25 cellular contexts compared by ENCODE assay signal in genomic region chr16:578232-578869, GRCh38. TPM values are rescaled to one million over a fixed set of nuclear protein-coding genes. Genes with fewer than 3 reads are reported as not detected.
DNase-seq lines count a peak whose midpoint lies in the region; ATAC-seq, FAIRE-seq and TF ChIP-seq lines count a peak whose summit lies in the region.
"Had no signal": no experiment of that assay in that cellular context is flagged by ENCODE, and none has a peak within 500 bp of the region (broad histone marks: within the 10 kb centered on the region; RNA-seq: fewer than 3 reads in every experiment).

No MANE protein-coding gene starts in this region.

- H3K27me3 ChIP-seq in HCT116 (ENCODE audit: insufficient read depth, low read length) (no peaks in the 10 kb centered on the region), K562 (ENCODE audit: control insufficient read depth in 2 of 2, insufficient read depth in 2 of 2, low read length in 2 of 2) (no peaks in the 10 kb centered on the region), trophoblast cell (ENCODE audit: insufficient read depth, low read length) (no peaks in the 10 kb centered on the region)
- H3K27me3 ChIP-seq: ascending aorta, cardiac muscle cell, upper lobe of right lung had no signal

- H3K4ac ChIP-seq in trophoblast cell (ENCODE audit: low read depth, low read length) = no peak overlapping the region

- no peak overlapping the region for H3K4me3 ChIP-seq in HCT116 (replicated peaks in 1 of 2; ENCODE audit: low read depth in 1 of 2, low read length in 2 of 2)
- H3K4me3 ChIP-seq in K562 = no peak overlapping the region
- H3K4me3 ChIP-seq in trophoblast cell (ENCODE audit: low read depth, low read length) = no peak overlapping the region
- H3K4me3 ChIP-seq: ascending aorta, GM12878, upper lobe of right lung had no signal

- ATAC-seq in HCT116 (peak; percentile 5; the same call in 1 of the 2 replicates), K562 (no peak)

- H3K9me1 ChIP-seq in K562 (ENCODE audit: control insufficient read depth, insufficient read depth, low read length) = peaks cover 3% of the 10 kb centered on the region

- WGBS in K562 (ENCODE audit: insufficient coverage, low coverage, missing lambda C conversion rate) = 85% methylated on average over 12 of the region's 24 CpGs
- no CpG with 5 or more reads among the region's 24 CpGs for WGBS in trophoblast cell (ENCODE audit: extremely low coverage, insufficient coverage, insufficient read length)

- no peak overlapping the region for H3K18ac ChIP-seq in trophoblast cell (ENCODE audit: low read length)

- intact Hi-C loops in HCT116 (cut with micrococcal nuclease) = loop anchor here (2.0 kb wide), 1 partner anchor 82 kb away; no protein-coding TSS in a partner anchor
- intact Hi-C loops in K562 (cut with micrococcal nuclease) = loop anchor here (5.0 kb wide), 1 partner anchor 89 kb away; the partner anchor contains the start of gene RHOT2
- intact Hi-C loops in Calu3 (cut with micrococcal nuclease; ENCODE audit: unreplicated experiment) = no loop called here

- H3K4me1 ChIP-seq in HCT116 (ENCODE audit: control insufficient read depth in 1 of 2, insufficient read depth in 2 of 2, low read length in 2 of 2) (no peaks in the 10 kb centered on the region), K562 (replicated peaks in 1 of 2; ENCODE audit: control insufficient read depth in 2 of 2, insufficient read depth in 2 of 2, low read length in 2 of 2) (peaks cover 0 to 87% of the 10 kb centered on the region in 2 experiments; a peak in 4 of 5 replicates), trophoblast cell (ENCODE audit: control insufficient read depth in 1 of 2, insufficient read depth in 2 of 2, low read length in 2 of 2) (no peaks in the 10 kb centered on the region)
- H3K4me1 ChIP-seq: ascending aorta, upper lobe of right lung had no signal

- H4K8ac ChIP-seq in trophoblast cell (ENCODE audit: low read depth, low read length) = no peak overlapping the region

- no peak overlapping the region for H2BK12ac ChIP-seq in trophoblast cell (ENCODE audit: low read length)

- H3K4me2 ChIP-seq in HCT116 (ENCODE audit: low read length) = no peak overlapping the region
- no peak overlapping the region for H3K4me2 ChIP-seq in K562 (ENCODE audit: insufficient read depth, low read length)
- peak overlapping the region; percentile 25 for H3K4me2 ChIP-seq in trophoblast cell (ENCODE audit: low read length)

- no peaks in the 10 kb centered on the region for H3K9me2 ChIP-seq in HCT116 (ENCODE audit: insufficient read depth)

- H3K14ac ChIP-seq in trophoblast cell (ENCODE audit: low read length) = no peak overlapping the region

- H3K9me3 ChIP-seq in HCT116 (ENCODE audit: control insufficient read depth in 1 of 2, insufficient read depth in 1 of 2, low read depth in 1 of 2, low read length in 2 of 2) (no peaks in the 10 kb centered on the region), K562 (replicated peaks; ENCODE audit: control insufficient read depth, insufficient read depth, low read depth, low read length) (no peaks in the 10 kb centered on the region), trophoblast cell (ENCODE audit: insufficient read depth, low read depth, low read length) (peaks cover 15% of the 10 kb centered on the region)
- H3K9me3 ChIP-seq: ascending aorta, upper lobe of right lung had no signal

- peaks cover 41% of the 10 kb centered on the region for H3K36me3 Mint-ChIP-seq in Calu3 (ENCODE audit: insufficient read depth, unreplicated experiment)
- H3K36me3 Mint-ChIP-seq: activated naive CD8-positive, alpha-beta T cell treated with anti-CD3 and anti-CD28 coated beads for 36 hours; stimulated activated effector memory CD8-positive, alpha-beta T cell treated with anti-CD3 and anti-CD28 coated beads, Interleukin-12 subunit alpha, Interleukin-12 subunit beta, amount 100 ng/mL, for 72 hours had no signal

- BruUV-seq in HCT116 (replicated peaks; lab: Mats Ljungman, UMichigan) = no TSS peak
- BruUV-seq in K562 (replicated peaks; lab: Mats Ljungman, UMichigan) = no TSS peak
- no TSS peak for BruUV-seq in Calu3 (replicated peaks; lab: Mats Ljungman, UMichigan)

- H4K91ac ChIP-seq in trophoblast cell (ENCODE audit: low read depth, low read length) = no peak overlapping the region

- no peak overlapping the region for H2BK5ac ChIP-seq in trophoblast cell (ENCODE audit: low read depth, low read length, poor library complexity)

- FAIRE-seq in K562 (lab: Jason Lieb, UNC) = no peak
- FAIRE-seq: GM12878 had no signal

- H3K27ac Mint-ChIP-seq in Calu3 (ENCODE audit: unreplicated experiment) = no peak overlapping the region
- H3K27ac Mint-ChIP-seq: activated naive CD8-positive, alpha-beta T cell treated with anti-CD3 and anti-CD28 coated beads for 36 hours; CD4-positive, alpha-beta T cell; HFFc6; stimulated activated effector memory CD8-positive, alpha-beta T cell treated with anti-CD3 and anti-CD28 coated beads, Interleukin-12 subunit alpha, Interleukin-12 subunit beta, amount 100 ng/mL, for 72 hours; T-helper 2 cell treated with Interferon-gamma antibody and Interleukin-4, amounts not matched to agents 5 μg/mL and 100 μg/mL, for 36 hours had no signal

- no peak for TF ChIP-seq EP300 in K562 (IDR thresholded peaks at IDR 0.05; ENCODE audit: low read length)

- POLR2A ChIA-PET in HCT116 (lab: Charles Lee) = no interaction called here
- POLR2A ChIA-PET in K562 (lab: Yijun Ruan, JAX) = interaction anchor here (0.6 to 2.1 kb wide), 5 partner anchors 7 to 103 kb away, joined by 3 to 6 read pairs (median 5); partner anchors contain the start of gene STUB1

- H3K79me1 ChIP-seq in trophoblast cell (ENCODE audit: low read length) = no peaks in the 10 kb centered on the region

- no peak for TF ChIP-seq POLR2A in HCT116 (IDR thresholded peaks at IDR 0.05; ENCODE audit: borderline replicate concordance, extremely low read depth, insufficient read depth, insufficient read length)
- no peak for TF ChIP-seq POLR2A in K562 (conservative IDR thresholded peaks at IDR 0.05)

- H3K27me3 Mint-ChIP-seq in Calu3 (ENCODE audit: unreplicated experiment) = no peaks in the 10 kb centered on the region
- H3K27me3 Mint-ChIP-seq: activated naive CD8-positive, alpha-beta T cell treated with anti-CD3 and anti-CD28 coated beads for 36 hours; CD4-positive, alpha-beta T cell had no signal

- H2AK5ac ChIP-seq in trophoblast cell (ENCODE audit: low read length) = no peak overlapping the region

- H3K4me3 Mint-ChIP-seq in Calu3 (ENCODE audit: low read depth, unreplicated experiment) = no peak overlapping the region
- H3K4me3 Mint-ChIP-seq: activated naive CD8-positive, alpha-beta T cell treated with anti-CD3 and anti-CD28 coated beads for 36 hours; CD4-positive, alpha-beta T cell; HFFc6; stimulated activated effector memory CD8-positive, alpha-beta T cell treated with anti-CD3 and anti-CD28 coated beads, Interleukin-12 subunit alpha, Interleukin-12 subunit beta, amount 100 ng/mL, for 72 hours; T-helper 2 cell treated with Interferon-gamma antibody and Interleukin-4, amounts not matched to agents 5 μg/mL and 100 μg/mL, for 36 hours had no signal

- H3K23ac ChIP-seq in trophoblast cell (ENCODE audit: low read length) = no peak overlapping the region

- in situ Hi-C loops in K562 (cut with MboI) = loop anchor here (5.0 kb wide), 1 partner anchor 89 kb away; the partner anchor contains the start of gene RHOT2

- H3K4me1 Mint-ChIP-seq in Calu3 (ENCODE audit: low read depth, unreplicated experiment) = no peaks in the 10 kb centered on the region
- H3K4me1 Mint-ChIP-seq: neural crest cell had no signal

- no peak overlapping the region for H3K9ac ChIP-seq in HCT116 (ENCODE audit: low read length)
- peak overlapping the region in 1 of 2 experiments; percentile 48; a peak in 1 of 4 replicates for H3K9ac ChIP-seq in K562 (ENCODE audit: insufficient read depth in 1 of 2, low read depth in 2 of 2, low read length in 2 of 2)
- no peak overlapping the region for H3K9ac ChIP-seq in trophoblast cell (ENCODE audit: low read length)

- TF ChIP-seq CTCF in HCT116 (IDR thresholded peaks at IDR 0.05 in 2 of 3, conservative IDR thresholded peaks at IDR 0.05 in 1 of 3; ENCODE audit: borderline replicate concordance in 1 of 3, insufficient read depth in 1 of 3, low read depth in 2 of 3, low read length in 2 of 3) (no peak), K562 (IDR thresholded peaks at IDR 0.05 in 2 of 3, conservative IDR thresholded peaks at IDR 0.05 in 1 of 3; ENCODE audit: insufficient read depth in 2 of 3, low read depth in 1 of 3, low read length in 3 of 3) (no peak), Calu3 (IDR thresholded peaks at IDR 0.05; ENCODE audit: unreplicated experiment) (no peak)

- no peak overlapping the region for H2AFZ ChIP-seq in HCT116 (ENCODE audit: low read depth, low read length, poor library complexity, severe bottlenecking)
- no peak overlapping the region for H2AFZ ChIP-seq in K562 (ENCODE audit: low read depth, low read length)
- H2AFZ ChIP-seq in trophoblast cell (ENCODE audit: insufficient read depth, low read length, poor library complexity) = no peak overlapping the region

- H4K20me1 ChIP-seq in HCT116 (ENCODE audit: insufficient read depth) = no peaks in the 10 kb centered on the region
- H4K20me1 ChIP-seq in K562 (replicated peaks; ENCODE audit: control insufficient read depth, insufficient read depth, low read length) = peaks cover 13% of the 10 kb centered on the region

- H3K9me3 Mint-ChIP-seq in Calu3 (ENCODE audit: low read depth, unreplicated experiment) = no peaks in the 10 kb centered on the region
- H3K9me3 Mint-ChIP-seq: activated naive CD8-positive, alpha-beta T cell treated with anti-CD3 and anti-CD28 coated beads for 36 hours; CD4-positive, alpha-beta T cell; HFFc6; neural crest cell; stimulated activated effector memory CD8-positive, alpha-beta T cell treated with anti-CD3 and anti-CD28 coated beads, Interleukin-12 subunit alpha, Interleukin-12 subunit beta, amount 100 ng/mL, for 72 hours; T-helper 2 cell treated with Interferon-gamma antibody and Interleukin-4, amounts not matched to agents 5 μg/mL and 100 μg/mL, for 36 hours had no signal

- H3K36me3 ChIP-seq in HCT116 (ENCODE audit: control insufficient read depth in 1 of 2, insufficient read depth in 2 of 2, low read length in 2 of 2) = no peaks in the 10 kb centered on the region
- H3K36me3 ChIP-seq in K562 (ENCODE audit: control insufficient read depth, insufficient read depth, low read length) = peaks cover 26% of the 10 kb centered on the region; the same call in 2 of the 3 replicates
- peaks cover 40 to 44% of the 10 kb centered on the region in 2 experiments for H3K36me3 ChIP-seq in trophoblast cell (ENCODE audit: control insufficient read depth in 1 of 2, insufficient read depth in 2 of 2, low read length in 2 of 2)
- H3K36me3 ChIP-seq: cardiac muscle cell had no signal

- CTCF ChIA-PET in HCT116 (lab: Charles Lee) = interaction anchor here (0.9 to 1.1 kb wide), 2 partner anchors 15 to 82 kb away, joined by 3 read pairs; no protein-coding TSS in a partner anchor
- CTCF ChIA-PET in K562 (lab: Yijun Ruan, JAX; ENCODE audit: low intra/inter-chr PET ratio) = interaction anchor here (1.2 kb wide), 1 partner anchor 82 kb away, joined by 8 read pairs; no protein-coding TSS in a partner anchor
- CTCF ChIA-PET in Calu3 (lab: Charles Lee) = no interaction called here

- TF ChIP-seq RAD21 in HCT116 (IDR thresholded peaks at IDR 0.05; ENCODE audit: low read depth) (no peak), K562 (CRISPR knock-in tag; conservative IDR thresholded peaks at IDR 0.05 in 1 of 2, IDR thresholded peaks at IDR 0.05 in 1 of 2) (no peak)

- DNase-seq in HCT116 (ENCODE audit: low read depth, low spot score) = no peak
- no peak for DNase-seq in K562 (ENCODE audit: extremely low read depth in 1 of 4, low spot score in 3 of 4)
- DNase-seq in trophoblast cell = no peak
- DNase-seq in 8988T = no peak
- no peak for DNase-seq in Calu3
- DNase-seq: EL, HFFc6, mammary epithelial cell, NCI-H1048, NCI-H2171, NCI-H510A had no signal

- no peak overlapping the region for H4K12ac ChIP-seq in trophoblast cell (ENCODE audit: low read depth, low read length)

- H2BK120ac ChIP-seq in trophoblast cell (ENCODE audit: insufficient read depth, low read length, poor library complexity) = no peak overlapping the region

- no peaks in the 10 kb centered on the region for H3K79me2 ChIP-seq in HCT116 (ENCODE audit: insufficient read depth, low read length)
- H3K79me2 ChIP-seq in K562 (ENCODE audit: control insufficient read depth, insufficient read depth, low read length) = no peaks in the 10 kb centered on the region
- no peaks in the 10 kb centered on the region for H3K79me2 ChIP-seq in trophoblast cell (ENCODE audit: control insufficient read depth, insufficient read depth, low read length, poor library complexity)

- RAD21 ChIA-PET in HCT116 (lab: Charles Lee; ENCODE audit: low non-redundant PET in 1 of 2, low total read pairs in 2 of 2, uncharacterized antibody in 2 of 2, unreplicated experiment in 2 of 2) = no interaction called here

- H3K27ac ChIP-seq in HCT116 (ENCODE audit: low read depth, low read length) (no peak overlapping the region), K562 (ENCODE audit: extremely low read depth, low read depth, low read length) (no peak overlapping the region), trophoblast cell (ENCODE audit: low read depth, low read length) (no peak overlapping the region)
- H3K27ac ChIP-seq: ascending aorta, cardiac muscle cell, coronary artery, HL-60, upper lobe of right lung had no signal

RNA-seq across cellular contexts. Expression of gene PIGQ, which starts 8.6 kb away (rescaled TPM):
- total RNA-seq in HCT116 (2021; ENCODE audit: unreplicated experiment) (21.0 TPM), K562 (2014; rRNA removed) (30.7 and 36.1 TPM in 2 replicates), K562 (2014; rRNA removed; fragmentation: Illumina TruSeq; extraction: Trizol) (2.3 and 3.4 TPM in 2 replicates), K562 (2015; rRNA removed; fragmentation: Illumina TruSeq; extraction: Trizol) (14.1 and 14.3 TPM in 2 replicates), K562 (2021) (43.7 and 49.6 TPM in 2 replicates), Calu3 (2022) (101 and 106 TPM in 2 replicates)
- 9.8 and 10.9 TPM in 2 replicates for polyA plus RNA-seq in HCT116 (2012)
- total RNA-seq in K562 (2011; cell fraction: chromatin; rRNA removed; ENCODE audit: low replicate concordance) = 51.8 and 208 TPM in 2 replicates
- 193 and 220 TPM in 2 replicates for total RNA-seq in K562 (2011; cell fraction: nucleolus; rRNA removed)
- 84.0 and 92.9 TPM in 2 replicates for total RNA-seq in K562 (2011; cell fraction: nucleoplasm; rRNA removed)
- polyA plus RNA-seq in K562 (2011; rRNA removed) (11.2 and 19.4 TPM in 2 replicates), K562 (2014; fragmentation: Illumina TruSeq; extraction: Trizol) (11.7 and 21.9 TPM in 2 replicates), K562 (2014; fragmentation: Nextera tagmentation; extraction: Ambion mirVana) (1 to 10 TPM in 1 of 2 experiments, under 1 TPM in 1; 0.20 to 2.5 TPM), K562 (2014; rRNA removed) (42.1 and 42.3 TPM in 2 replicates)
- polyA plus RNA-seq in K562 (2011; cell fraction: cytosol; rRNA removed) = 15.7 and 51.3 TPM in 2 replicates
- polyA plus RNA-seq in K562 (2011; cell fraction: nucleus; rRNA removed) = 84.7 and 175 TPM in 2 replicates
- polyA plus RNA-seq in K562 (2012) = 22.2 and 33.3 TPM in 2 replicates
- 9.6 and 17.9 TPM in 2 replicates for polyA minus RNA-seq in K562 (2011; rRNA and poly(A)+ RNA removed)
- 11.2 and 15.5 TPM in 2 replicates for polyA minus RNA-seq in K562 (2011; cell fraction: cytosol; rRNA and poly(A)+ RNA removed)
- polyA minus RNA-seq in K562 (2011; cell fraction: nucleus; rRNA and poly(A)+ RNA removed) = 33.2 and 44.4 TPM in 2 replicates
- polyA plus RNA-seq in trophoblast cell (2013) = 26.7 and 27.0 TPM in 2 replicates

RNA-seq across cellular contexts. Expression of gene RAB40C, which starts 11.5 kb away (rescaled TPM):
- total RNA-seq in HCT116 (2021; ENCODE audit: unreplicated experiment) (14.1 TPM), K562 (2014; rRNA removed) (22.3 and 26.0 TPM in 2 replicates), K562 (2014; rRNA removed; fragmentation: Illumina TruSeq; extraction: Trizol) (1.9 and 2.5 TPM in 2 replicates), K562 (2015; rRNA removed; fragmentation: Illumina TruSeq; extraction: Trizol) (10.1 and 11.4 TPM in 2 replicates), K562 (2021) (23.4 and 25.3 TPM in 2 replicates), Calu3 (2022) (35.6 and 36.5 TPM in 2 replicates)
- 15.1 and 18.8 TPM in 2 replicates for polyA plus RNA-seq in HCT116 (2012)
- total RNA-seq in K562 (2011; cell fraction: chromatin; rRNA removed; ENCODE audit: low replicate concordance) = 10.6 and 36.6 TPM in 2 replicates
- 24.2 and 24.8 TPM in 2 replicates for total RNA-seq in K562 (2011; cell fraction: nucleolus; rRNA removed)
- total RNA-seq in K562 (2011; cell fraction: nucleoplasm; rRNA removed) = 15.5 and 15.6 TPM in 2 replicates
- polyA plus RNA-seq in K562 (2011; rRNA removed) (8.7 and 10.9 TPM in 2 replicates), K562 (2014; fragmentation: Illumina TruSeq; extraction: Trizol) (5.6 and 13.3 TPM in 2 replicates), K562 (2014; fragmentation: Nextera tagmentation; extraction: Ambion mirVana) (under 1 TPM; 0.17 to 0.50 TPM), K562 (2014; rRNA removed) (20.9 and 22.3 TPM in 2 replicates)
- polyA plus RNA-seq in K562 (2011; cell fraction: cytosol; rRNA removed) = 15.6 and 35.2 TPM in 2 replicates
- polyA plus RNA-seq in K562 (2011; cell fraction: nucleus; rRNA removed) = 22.1 and 35.1 TPM in 2 replicates
- polyA plus RNA-seq in K562 (2012) = 15.7 and 28.1 TPM in 2 replicates
- 2.9 and 5.0 TPM in 2 replicates for polyA minus RNA-seq in K562 (2011; rRNA and poly(A)+ RNA removed)
- 10.3 and 15.5 TPM in 2 replicates for polyA minus RNA-seq in K562 (2011; cell fraction: cytosol; rRNA and poly(A)+ RNA removed)
- 4.8 and 5.1 TPM in 2 replicates for polyA minus RNA-seq in K562 (2011; cell fraction: nucleus; rRNA and poly(A)+ RNA removed)
- 26.3 and 27.6 TPM in 2 replicates for polyA plus RNA-seq in trophoblast cell (2013)

RNA-seq across cellular contexts. Expression of gene NHLRC4, which starts 11.5 kb away (rescaled TPM):
- total RNA-seq in HCT116 (2021; ENCODE audit: unreplicated experiment) = 0.22 TPM
- 0.18 TPM in 1 of 2 replicates, not detected in the other for polyA plus RNA-seq in HCT116 (2012)
- 3.1 and 8.5 TPM in 2 replicates for total RNA-seq in K562 (2011; cell fraction: chromatin; rRNA removed; ENCODE audit: low replicate concordance)
- 8.4 and 8.8 TPM in 2 replicates for total RNA-seq in K562 (2011; cell fraction: nucleolus; rRNA removed)
- 5.0 TPM in 2 replicates for total RNA-seq in K562 (2011; cell fraction: nucleoplasm; rRNA removed)
- 2.6 and 3.1 TPM in 2 replicates for total RNA-seq in K562 (2014; rRNA removed)
- 0.47 and 0.48 TPM in 2 replicates for total RNA-seq in K562 (2014; rRNA removed; fragmentation: Illumina TruSeq; extraction: Trizol)
- 1.2 and 1.3 TPM in 2 replicates for total RNA-seq in K562 (2015; rRNA removed; fragmentation: Illumina TruSeq; extraction: Trizol)
- 2.0 and 3.0 TPM in 2 replicates for total RNA-seq in K562 (2021)
- 1.3 and 1.7 TPM in 2 replicates for polyA plus RNA-seq in K562 (2011; rRNA removed)
- 2.0 and 4.5 TPM in 2 replicates for polyA plus RNA-seq in K562 (2011; cell fraction: cytosol; rRNA removed)
- polyA plus RNA-seq in K562 (2011; cell fraction: nucleus; rRNA removed) = 6.2 and 8.3 TPM in 2 replicates
- polyA plus RNA-seq in K562 (2012) = 1.7 and 7.2 TPM in 2 replicates
- 0.24 and 1.1 TPM in 2 replicates for polyA plus RNA-seq in K562 (2014; fragmentation: Illumina TruSeq; extraction: Trizol)
- not detected for polyA plus RNA-seq in K562 (2014; fragmentation: Nextera tagmentation; extraction: Ambion mirVana)
- polyA plus RNA-seq in K562 (2014; rRNA removed) = 3.2 and 3.7 TPM in 2 replicates
- polyA minus RNA-seq in K562 (2011; rRNA and poly(A)+ RNA removed) = 0.39 and 0.51 TPM in 2 replicates
- 1.3 TPM in 1 of 2 replicates, not detected in the other for polyA minus RNA-seq in K562 (2011; cell fraction: cytosol; rRNA and poly(A)+ RNA removed)
- 6.5 and 8.1 TPM in 2 replicates for polyA minus RNA-seq in K562 (2011; cell fraction: nucleus; rRNA and poly(A)+ RNA removed)
- polyA plus RNA-seq in trophoblast cell (2013) = 0.25 and 0.28 TPM in 2 replicates
- not detected in 2 replicates for total RNA-seq in Calu3 (2022)
- total RNA-seq: ascending aorta had no signal

RNA-seq across cellular contexts. Expression of gene PRR35, which starts 18.2 kb away (rescaled TPM):
- not detected for total RNA-seq in HCT116 (2021; ENCODE audit: unreplicated experiment)
- not detected in 2 replicates for polyA plus RNA-seq in HCT116 (2012)
- total RNA-seq in K562 (2011; cell fraction: chromatin; rRNA removed; ENCODE audit: low replicate concordance) = 0.18 and 0.79 TPM in 2 replicates
- total RNA-seq in K562 (2011; cell fraction: nucleolus; rRNA removed) = 0.66 and 1.3 TPM in 2 replicates
- total RNA-seq in K562 (2011; cell fraction: nucleoplasm; rRNA removed) = 0.29 and 0.53 TPM in 2 replicates
- total RNA-seq in K562 (2014; rRNA removed) = 0.41 and 0.45 TPM in 2 replicates
- not detected in 2 replicates for total RNA-seq in K562 (2014; rRNA removed; fragmentation: Illumina TruSeq; extraction: Trizol)
- 0.08 TPM in 1 of 2 replicates, not detected in the other for total RNA-seq in K562 (2015; rRNA removed; fragmentation: Illumina TruSeq; extraction: Trizol)
- 0.18 and 0.42 TPM in 2 replicates for total RNA-seq in K562 (2021)
- polyA plus RNA-seq in K562 (2011; rRNA removed) = 0.09 and 0.17 TPM in 2 replicates
- 0.07 and 1.2 TPM in 2 replicates for polyA plus RNA-seq in K562 (2011; cell fraction: cytosol; rRNA removed)
- 0.20 and 2.2 TPM in 2 replicates for polyA plus RNA-seq in K562 (2011; cell fraction: nucleus; rRNA removed)
- 0.09 and 0.14 TPM in 2 replicates for polyA plus RNA-seq in K562 (2012)
- polyA plus RNA-seq in K562 (2014; fragmentation: Illumina TruSeq; extraction: Trizol) = 0.07 TPM in 1 of 2 replicates, not detected in the other
- polyA plus RNA-seq in K562 (2014; fragmentation: Nextera tagmentation; extraction: Ambion mirVana) = not detected
- polyA plus RNA-seq in K562 (2014; rRNA removed) = 0.15 and 0.24 TPM in 2 replicates
- polyA minus RNA-seq in K562 (2011; rRNA and poly(A)+ RNA removed) = not detected in 2 replicates
- polyA minus RNA-seq in K562 (2011; cell fraction: cytosol; rRNA and poly(A)+ RNA removed) = not detected in 2 replicates
- polyA minus RNA-seq in K562 (2011; cell fraction: nucleus; rRNA and poly(A)+ RNA removed) = 0.27 TPM in 1 of 2 replicates, not detected in the other
- 0.04 TPM in 2 replicates for polyA plus RNA-seq in trophoblast cell (2013)
- total RNA-seq in Calu3 (2022) = not detected in 2 replicates
- total RNA-seq: activated naive CD8-positive, alpha-beta T cell treated with anti-CD3 and anti-CD28 coated beads for 36 hours; ascending aorta; CD4-positive, alpha-beta T cell; esophagus mucosa; GM12878; HFFc6; mammary epithelial cell; neural crest cell; sciatic nerve; subcutaneous adipose tissue; upper lobe of right lung had no signal
- polyA plus RNA-seq: cardiac muscle cell, GM12878, mammary epithelial cell had no signal

RNA-seq across cellular contexts. Expression of gene CAPN15, which starts 50.8 kb away (rescaled TPM):
- total RNA-seq in HCT116 (2021; ENCODE audit: unreplicated experiment) (39.0 TPM), K562 (2014; rRNA removed) (63.2 and 81.8 TPM in 2 replicates), K562 (2014; rRNA removed; fragmentation: Illumina TruSeq; extraction: Trizol) (4.2 and 4.3 TPM in 2 replicates), K562 (2015; rRNA removed; fragmentation: Illumina TruSeq; extraction: Trizol) (26.1 and 28.1 TPM in 2 replicates), K562 (2021) (105 and 111 TPM in 2 replicates), Calu3 (2022) (108 and 120 TPM in 2 replicates)
- 17.9 and 22.9 TPM in 2 replicates for polyA plus RNA-seq in HCT116 (2012)
- 95.0 and 335 TPM in 2 replicates for total RNA-seq in K562 (2011; cell fraction: chromatin; rRNA removed; ENCODE audit: low replicate concordance)
- total RNA-seq in K562 (2011; cell fraction: nucleolus; rRNA removed) = 221 and 227 TPM in 2 replicates
- 99.2 and 108 TPM in 2 replicates for total RNA-seq in K562 (2011; cell fraction: nucleoplasm; rRNA removed)
- polyA plus RNA-seq in K562 (2011; rRNA removed) (14.2 and 20.5 TPM in 2 replicates), K562 (2014; fragmentation: Illumina TruSeq; extraction: Trizol) (4.9 and 23.2 TPM in 2 replicates), K562 (2014; fragmentation: Nextera tagmentation; extraction: Ambion mirVana) (under 1 TPM; 0.62 to 0.77 TPM), K562 (2014; rRNA removed) (50.2 and 52.3 TPM in 2 replicates)
- polyA plus RNA-seq in K562 (2011; cell fraction: cytosol; rRNA removed) = 20.0 and 89.6 TPM in 2 replicates
- 120 and 194 TPM in 2 replicates for polyA plus RNA-seq in K562 (2011; cell fraction: nucleus; rRNA removed)
- polyA plus RNA-seq in K562 (2012) = 43.4 and 45.5 TPM in 2 replicates
- 5.4 and 12.8 TPM in 2 replicates for polyA minus RNA-seq in K562 (2011; rRNA and poly(A)+ RNA removed)
- 69.7 and 71.5 TPM in 2 replicates for polyA minus RNA-seq in K562 (2011; cell fraction: cytosol; rRNA and poly(A)+ RNA removed)
- 29.7 and 35.1 TPM in 2 replicates for polyA minus RNA-seq in K562 (2011; cell fraction: nucleus; rRNA and poly(A)+ RNA removed)
- polyA plus RNA-seq in trophoblast cell (2013) = 22.8 and 23.9 TPM in 2 replicates
